24 cellular contexts compared by ENCODE assay signal in genomic region chr1:99965646-99966375, GRCh38. TPM values are rescaled to one million over a fixed set of nuclear protein-coding genes. Genes with fewer than 3 reads are reported as not detected.
A peak's percentile ranks its signal among the peaks of the same experiment; 100 is the strongest.
DNase-seq lines count a peak whose midpoint lies in the region; ATAC-seq and TF ChIP-seq lines count a peak whose summit lies in the region.
"Had no signal": no experiment of that assay in that cellular context is flagged by ENCODE, and none has a peak within 500 bp of the region (broad histone marks: within the 10 kb centered on the region; RNA-seq: fewer than 3 reads in every experiment).

No MANE protein-coding gene starts in this region.

- H3K4ac ChIP-seq in trophoblast cell (ENCODE audit: low read depth, low read length), result no peak overlapping the region

- H2AK5ac ChIP-seq in trophoblast cell (ENCODE audit: low read length), result no peak overlapping the region

- no peak overlapping the region for H3K4me3 Mint-ChIP-seq in activated T-helper 17 cell treated with anti-CD3 and anti-CD28 coated beads, Interleukin-2, amount 50 U/mL, for 72 hours
- H3K4me3 Mint-ChIP-seq: activated CD8-positive, alpha-beta T cell treated with anti-CD3 and anti-CD28 coated beads for 36 hours; activated naive CD8-positive, alpha-beta T cell treated with anti-CD3 and anti-CD28 coated beads, Interleukin-2, amount 10 ng/mL, durations not matched to agents 7 days and 5 days; dendritic cell treated with granulocyte-macrophage colony-stimulating factor and Interleukin-4, amounts not matched to agents 40 ng/mL and 50 ng/mL, for 4 days; GM23338; stimulated activated naive B cell treated with anti-CD40 and anti-IgM and Interleukin-4, amounts not matched to agents 10 μg/mL and 1 μg/mL and 100 μg/mL, for 72 hours had no signal

- H3K27ac ChIP-seq in RWPE1 (no peak overlapping the region), trophoblast cell (ENCODE audit: low read depth, low read length) (no peak overlapping the region), osteoblast (ENCODE audit: low read depth, low read length) (no peak overlapping the region)
- H3K27ac ChIP-seq: Peyer's patch, SJCRH30 had no signal

- no peak overlapping the region for H4K91ac ChIP-seq in trophoblast cell (ENCODE audit: low read depth, low read length)

- peaks cover 5% of the 10 kb centered on the region for H3K4me1 Mint-ChIP-seq in activated T-helper 17 cell treated with anti-CD3 and anti-CD28 coated beads, Interleukin-2, amount 50 U/mL, for 72 hours

- ATAC-seq in HG03159 (IDR thresholded peaks at IDR 0.05; ENCODE audit: unreplicated experiment), result no peak
- no peak for ATAC-seq in activated T-helper 17 cell treated with anti-CD3 and anti-CD28 coated beads, Interleukin-2, amount 50 U/mL, for 72 hours (replicated peaks)
- ATAC-seq: activated CD4-positive, CD25-positive, alpha-beta regulatory T cell treated with anti-CD3 and anti-CD28 coated beads, Interleukin-2, amount 50 U/mL, for 24 hours; activated CD8-positive, alpha-beta T cell treated with anti-CD3 and anti-CD28 coated beads for 36 hours; GM23338; stimulated activated naive B cell treated with anti-CD40 and anti-IgM and Interleukin-4, amounts not matched to agents 10 μg/mL and 1 μg/mL and 100 μg/mL, for 72 hours had no signal

- no peak for TF ChIP-seq CTCF in Loucy (conservative IDR thresholded peaks at IDR 0.05; ENCODE audit: low read length)
- TF ChIP-seq CTCF in RWPE1 (conservative IDR thresholded peaks at IDR 0.05; ENCODE audit: low read depth), result no peak
- TF ChIP-seq CTCF in osteoblast (IDR thresholded peaks at IDR 0.05; ENCODE audit: extremely low read depth, low read depth, low read length), result no peak

- H3K27me3 ChIP-seq in Loucy (ENCODE audit: insufficient read depth, low read length, poor library complexity, severe bottlenecking) (no peaks in the 10 kb centered on the region), trophoblast cell (ENCODE audit: insufficient read depth, low read length) (no peaks in the 10 kb centered on the region), osteoblast (ENCODE audit: insufficient read depth, low read length) (no peaks in the 10 kb centered on the region)
- H3K27me3 ChIP-seq: Peyer's patch, SJCRH30 had no signal

- H4K20me1 ChIP-seq in Loucy (ENCODE audit: insufficient read depth, low read length, poor library complexity, severe bottlenecking), result peaks cover 2% of the 10 kb centered on the region
- no peaks in the 10 kb centered on the region for H4K20me1 ChIP-seq in osteoblast (ENCODE audit: insufficient read depth, low read length)

- CTCF ChIA-PET in RWPE1 (lab: Yijun Ruan, JAX), result interaction anchor here (0.5 to 0.9 kb wide), 2 partner anchors 44 to 785 kb away, joined by 3 to 4 read pairs; no protein-coding TSS in a partner anchor

- H2BK12ac ChIP-seq in trophoblast cell (ENCODE audit: low read length), result no peak overlapping the region

- H3K9ac ChIP-seq in Loucy (ENCODE audit: low read depth, low read length, poor library complexity, severe bottlenecking), result no peak overlapping the region
- H3K9ac ChIP-seq in trophoblast cell (ENCODE audit: low read length), result no peak overlapping the region

- peaks cover 10% of the 10 kb centered on the region for H3K79me1 ChIP-seq in trophoblast cell (ENCODE audit: low read length)

- H3K79me2 ChIP-seq in Loucy (ENCODE audit: insufficient read depth, low read length) (peaks cover 8% of the 10 kb centered on the region), trophoblast cell (ENCODE audit: control insufficient read depth, insufficient read depth, low read length, poor library complexity) (peaks cover 9% of the 10 kb centered on the region), osteoblast (ENCODE audit: insufficient read depth, low read length) (peaks cover 10% of the 10 kb centered on the region)

- H3K27me3 Mint-ChIP-seq in activated T-helper 17 cell treated with anti-CD3 and anti-CD28 coated beads, Interleukin-2, amount 50 U/mL, for 72 hours, result no peaks in the 10 kb centered on the region
- H3K27me3 Mint-ChIP-seq: activated CD8-positive, alpha-beta T cell treated with anti-CD3 and anti-CD28 coated beads for 36 hours; activated naive CD8-positive, alpha-beta T cell treated with anti-CD3 and anti-CD28 coated beads, Interleukin-2, amount 10 ng/mL, durations not matched to agents 7 days and 5 days; dendritic cell treated with granulocyte-macrophage colony-stimulating factor and Interleukin-4, amounts not matched to agents 40 ng/mL and 50 ng/mL, for 4 days; stimulated activated naive B cell treated with anti-CD40 and anti-IgM and Interleukin-4, amounts not matched to agents 10 μg/mL and 1 μg/mL and 100 μg/mL, for 72 hours had no signal

- peak; percentile 43 for DNase-seq in DMS53 treated with DMSO at 0.1 percent for 48 hours (lab: John Stamatoyannopoulos, UW; ENCODE audit: unreplicated experiment)
- peak; percentile 7 for DNase-seq in RWPE1 (ENCODE audit: low spot score)
- DNase-seq in trophoblast cell, result peak; percentile 42 to 98
- DNase-seq in osteoblast (ENCODE audit: insufficient read length, low spot score, missing footprints), result no peak
- DNase-seq: activated CD8-positive, alpha-beta T cell treated with anti-CD3 and anti-CD28 coated beads for 36 hours; activated effector memory CD4-positive, alpha-beta T cell treated with Interleukin-2 at 50 U/mL for 16 hours; activated naive CD8-positive, alpha-beta T cell treated with anti-CD3 and anti-CD28 coated beads, Interleukin-2, amount 10 ng/mL, durations not matched to agents 7 days and 5 days; central memory CD4-positive, alpha-beta T cell; IMR-90; mammary epithelial cell; NCI-H1092; NCI-H2081; Peyer's patch; posterior cingulate gyrus; SJCRH30; stimulated activated CD4-positive, alpha-beta T cell treated with anti-CD3 and anti-CD28 coated beads, Interleukin-15, amount 100 ng/mL, for 24 hours; stimulated activated naive B cell treated with anti-CD40 and anti-IgM and Interleukin-4, amounts not matched to agents 10 μg/mL and 1 μg/mL and 100 μg/mL, for 72 hours; T-helper 1 cell had no signal

- H2AFZ ChIP-seq in Loucy (ENCODE audit: low read length), result 0 out of 2 replicates have a peak overlapping the region, but pooled peaks have one; percentile 56
- H2AFZ ChIP-seq in trophoblast cell (ENCODE audit: insufficient read depth, low read length, poor library complexity), result no peak overlapping the region
- no peak overlapping the region for H2AFZ ChIP-seq in osteoblast (ENCODE audit: low read length)

- no peak overlapping the region for H4K12ac ChIP-seq in trophoblast cell (ENCODE audit: low read depth, low read length)

- no CpG with 5 or more reads among the region's 2 CpGs for WGBS in trophoblast cell (ENCODE audit: extremely low coverage, insufficient coverage, insufficient read length)

- H3K4me1 ChIP-seq in Loucy (ENCODE audit: insufficient read depth, low read length, poor library complexity, severe bottlenecking) (peaks cover 17% of the 10 kb centered on the region), trophoblast cell (ENCODE audit: control insufficient read depth in 1 of 2, insufficient read depth in 2 of 2, low read length in 2 of 2) (peaks cover 5 to 6% of the 10 kb centered on the region in 2 experiments), osteoblast (ENCODE audit: insufficient read depth, low read length) (peaks cover 15% of the 10 kb centered on the region)

- no peaks in the 10 kb centered on the region for H3F3A ChIP-seq in Loucy (ENCODE audit: low read depth)

- POLR2A ChIA-PET in RWPE1 (lab: Yijun Ruan, JAX; ENCODE audit: low non-redundant PET), result interaction anchor here (0.7 kb wide), 1 partner anchor 116 kb away, joined by 4 read pairs; no protein-coding TSS in a partner anchor

- H3K36me3 ChIP-seq in Loucy (ENCODE audit: insufficient read depth, low read length) (no peaks in the 10 kb centered on the region), trophoblast cell (ENCODE audit: control insufficient read depth in 1 of 2, insufficient read depth in 2 of 2, low read length in 2 of 2) (no peaks in the 10 kb centered on the region), osteoblast (ENCODE audit: insufficient read depth, low read length) (no peaks in the 10 kb centered on the region)
- H3K36me3 ChIP-seq: Peyer's patch, SJCRH30 had no signal

- H3K18ac ChIP-seq in trophoblast cell (ENCODE audit: low read length), result no peak overlapping the region

- no peak overlapping the region for H2BK120ac ChIP-seq in trophoblast cell (ENCODE audit: insufficient read depth, low read length, poor library complexity)

- H3K4me2 ChIP-seq in Loucy (ENCODE audit: low read depth, low read length, poor library complexity, severe bottlenecking), result no peak overlapping the region
- no peak overlapping the region for H3K4me2 ChIP-seq in trophoblast cell (ENCODE audit: low read length)
- H3K4me2 ChIP-seq in osteoblast (ENCODE audit: insufficient read depth, low read length), result no peak overlapping the region
- H3K4me2 ChIP-seq: GM23338 had no signal

- no peaks in the 10 kb centered on the region for H3K36me3 Mint-ChIP-seq in activated T-helper 17 cell treated with anti-CD3 and anti-CD28 coated beads, Interleukin-2, amount 50 U/mL, for 72 hours (ENCODE audit: low read depth)
- H3K36me3 Mint-ChIP-seq: stimulated activated naive B cell treated with anti-CD40 and anti-IgM and Interleukin-4, amounts not matched to agents 10 μg/mL and 1 μg/mL and 100 μg/mL, for 72 hours had no signal

- no peaks in the 10 kb centered on the region for H3K9me3 Mint-ChIP-seq in activated T-helper 17 cell treated with anti-CD3 and anti-CD28 coated beads, Interleukin-2, amount 50 U/mL, for 72 hours
- H3K9me3 Mint-ChIP-seq: activated CD8-positive, alpha-beta T cell treated with anti-CD3 and anti-CD28 coated beads for 36 hours; activated naive CD8-positive, alpha-beta T cell treated with anti-CD3 and anti-CD28 coated beads, Interleukin-2, amount 10 ng/mL, durations not matched to agents 7 days and 5 days; dendritic cell treated with granulocyte-macrophage colony-stimulating factor and Interleukin-4, amounts not matched to agents 40 ng/mL and 50 ng/mL, for 4 days; GM23338 had no signal

- H3K27ac Mint-ChIP-seq in activated T-helper 17 cell treated with anti-CD3 and anti-CD28 coated beads, Interleukin-2, amount 50 U/mL, for 72 hours, result no peak overlapping the region
- H3K27ac Mint-ChIP-seq: activated CD8-positive, alpha-beta T cell treated with anti-CD3 and anti-CD28 coated beads for 36 hours; activated naive CD8-positive, alpha-beta T cell treated with anti-CD3 and anti-CD28 coated beads, Interleukin-2, amount 10 ng/mL, durations not matched to agents 7 days and 5 days; dendritic cell treated with granulocyte-macrophage colony-stimulating factor and Interleukin-4, amounts not matched to agents 40 ng/mL and 50 ng/mL, for 4 days; GM23338; stimulated activated naive B cell treated with anti-CD40 and anti-IgM and Interleukin-4, amounts not matched to agents 10 μg/mL and 1 μg/mL and 100 μg/mL, for 72 hours had no signal

- H3K9me3 ChIP-seq in Loucy (ENCODE audit: insufficient read depth, low read depth, low read length), result no peaks in the 10 kb centered on the region
- H3K9me3 ChIP-seq in trophoblast cell (ENCODE audit: insufficient read depth, low read depth, low read length), result no peaks in the 10 kb centered on the region
- H3K9me3 ChIP-seq in osteoblast (ENCODE audit: low read depth, low read length), result no peaks in the 10 kb centered on the region
- H3K9me3 ChIP-seq: Peyer's patch, SJCRH30 had no signal

- no peak overlapping the region for H3K23ac ChIP-seq in trophoblast cell (ENCODE audit: low read length)

- H3K4me3 ChIP-seq in Loucy (ENCODE audit: low read length, poor library complexity, severe bottlenecking) (no peak overlapping the region), trophoblast cell (ENCODE audit: low read depth, low read length) (no peak overlapping the region), osteoblast (ENCODE audit: insufficient read depth, low read length) (no peak overlapping the region)
- H3K4me3 ChIP-seq: GM23338, Peyer's patch, SJCRH30 had no signal

- no peak overlapping the region for H3K14ac ChIP-seq in trophoblast cell (ENCODE audit: low read length)

- no peak overlapping the region for H4K8ac ChIP-seq in trophoblast cell (ENCODE audit: low read depth, low read length)

- H2BK5ac ChIP-seq in trophoblast cell (ENCODE audit: low read depth, low read length, poor library complexity), result no peak overlapping the region

- H3K9me2 ChIP-seq in Loucy (replicated peaks; ENCODE audit: low read depth, low read length), result no peaks in the 10 kb centered on the region

RNA-seq across cellular contexts. Expression of gene SLC35A3, which starts 4.0 kb away (rescaled TPM):
- polyA plus RNA-seq in trophoblast cell (2013), result 11.7 and 12.5 TPM in 2 replicates
- total RNA-seq in osteoblast, result 24.6 and 28.3 TPM in 2 replicates
- 10 to 100 TPM; 10.1 to 16.5 TPM for total RNA-seq in activated T-helper 17 cell treated with anti-CD3 and anti-CD28 coated beads, Interleukin-2, amount 50 U/mL, for 72 hours
